21 cellular contexts compared by ENCODE assay signal in genomic region chr2:5825686-5826085, GRCh38.
"Had no signal": no experiment of that assay in that cellular context is flagged by ENCODE, and none has a peak within 500 bp of the region (broad histone marks: within the 10 kb centered on the region; RNA-seq: fewer than 3 reads in every experiment).

No MANE protein-coding gene starts in this region.

- DNase-seq: colonic mucosa; cortex of kidney; effector CD8-positive, alpha-beta T cell; effector memory CD8-positive, alpha-beta T cell; endodermal cell; erythroblast; foreskin keratinocyte; head of caudate nucleus; heart right ventricle; hippocampal formation; left cardiac atrium; left lung; left ventricle myocardium superior; lower lobe of right lung; mesenchymal stem cell; mucosa of descending colon had no signal

- H3K4me1 Mint-ChIP-seq: endodermal cell had no signal

- H3K27ac Mint-ChIP-seq: dendritic cell treated with granulocyte-macrophage colony-stimulating factor and Interleukin-4, amounts not matched to agents 40 ng/mL and 50 ng/mL, for 4 days; effector memory CD8-positive, alpha-beta T cell; endodermal cell; mesothelial cell of epicardium had no signal

- H3K4me1 ChIP-seq: colonic mucosa, foreskin keratinocyte, gastroesophageal sphincter, left lung, lower lobe of right lung had no signal

- H3K27ac ChIP-seq: colonic mucosa, epithelial cell of prostate, foreskin keratinocyte, gastroesophageal sphincter, heart right ventricle, left lung, lower lobe of right lung had no signal

- H3K4me3 Mint-ChIP-seq: dendritic cell treated with granulocyte-macrophage colony-stimulating factor and Interleukin-4, amounts not matched to agents 40 ng/mL and 50 ng/mL, for 4 days; effector memory CD8-positive, alpha-beta T cell; endodermal cell; mesothelial cell of epicardium had no signal

- H3K36me3 ChIP-seq: colonic mucosa, gastroesophageal sphincter, heart right ventricle, left lung, lower lobe of right lung had no signal

- H3K4me3 ChIP-seq: colonic mucosa, gastroesophageal sphincter, heart right ventricle, left lung, lower lobe of right lung, mucosa of descending colon had no signal

- ATAC-seq: effector memory CD8-positive, alpha-beta T cell; esophagus mucosa; foreskin keratinocyte; gastroesophageal sphincter; heart right ventricle; left cardiac atrium; left lung; left ventricle myocardium superior; lower lobe of right lung; mucosa of descending colon had no signal

- H3K27me3 ChIP-seq: colonic mucosa, foreskin keratinocyte, gastroesophageal sphincter, heart right ventricle, left lung had no signal

- H3K9me3 ChIP-seq: colonic mucosa, lower lobe of right lung had no signal

- H3K27me3 Mint-ChIP-seq: dendritic cell treated with granulocyte-macrophage colony-stimulating factor and Interleukin-4, amounts not matched to agents 40 ng/mL and 50 ng/mL, for 4 days; effector memory CD8-positive, alpha-beta T cell had no signal
